In the genomic region with DNA sequence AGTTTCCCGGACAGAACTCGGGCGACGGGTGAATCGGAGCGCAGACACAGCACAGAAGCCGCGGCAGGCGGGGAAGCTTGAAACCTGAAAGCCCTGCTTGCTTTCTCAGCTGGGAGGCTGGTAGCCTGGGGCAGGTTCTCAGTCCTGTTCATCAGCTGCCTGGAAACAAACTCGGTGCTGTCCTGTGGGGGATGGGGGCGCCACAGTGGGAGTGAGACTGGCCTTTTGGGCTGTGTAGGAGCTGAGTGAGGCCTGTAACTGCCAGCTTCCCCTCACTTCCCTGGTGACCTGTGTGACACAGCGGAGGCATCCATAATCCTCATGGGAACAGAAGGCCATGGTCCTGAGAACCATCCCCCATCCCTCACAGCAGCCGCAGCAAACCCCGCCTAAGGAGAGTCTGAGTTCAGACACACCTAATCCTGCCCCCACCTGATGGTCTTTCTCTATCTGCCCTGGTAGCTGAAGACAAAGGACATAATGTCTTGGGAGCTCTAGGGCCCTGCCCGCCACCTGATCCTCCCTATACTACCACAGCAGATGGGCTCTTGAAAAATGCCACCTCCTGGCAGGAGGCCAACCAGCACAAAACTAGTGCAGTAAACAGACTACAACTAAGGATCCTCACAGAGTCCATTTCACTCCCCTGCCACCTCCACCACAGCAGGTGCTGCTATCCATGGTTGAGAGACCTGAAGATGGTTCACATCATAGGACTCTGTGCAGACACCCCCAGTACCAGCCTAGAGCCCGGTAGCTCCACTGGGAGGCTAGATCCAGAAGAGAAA, we compare ENCODE assay signal across 23 cellular contexts. TPM values are rescaled to one million over a fixed set of nuclear protein-coding genes. Genes with fewer than 3 reads are reported as not detected.
A peak's percentile ranks its signal among the peaks of the same experiment; 100 is the strongest.
DNase-seq lines count a peak whose midpoint lies in the region; ATAC-seq and TF ChIP-seq lines count a peak whose summit lies in the region.
"Had no signal": no experiment of that assay in that cellular context is flagged by ENCODE, and none has a peak within 500 bp of the region (broad histone marks: within the 10 kb centered on the region; RNA-seq: fewer than 3 reads in every experiment).

No MANE protein-coding gene starts in this region.

- H3K4me3 ChIP-seq in mucosa of descending colon (no peak overlapping the region), gastrocnemius medialis (no peak overlapping the region)
- H3K4me3 ChIP-seq: esophagus muscularis mucosa, uterus had no signal

- no peak for TF ChIP-seq POLR2A in gastrocnemius medialis (IDR thresholded peaks at IDR 0.05)

- H3K36me3 ChIP-seq in mucosa of descending colon (ENCODE audit: low read depth) (no peaks in the 10 kb centered on the region), gastrocnemius medialis (no peaks in the 10 kb centered on the region)
- H3K36me3 ChIP-seq: esophagus muscularis mucosa, uterus had no signal

- DNase-seq in NCI-H1092 treated with DMSO at 0.1 percent for 48 hours (lab: John Stamatoyannopoulos, UW) (peak; percentile 1), NCI-H1092 (lab: John Stamatoyannopoulos, UW) (no peak), NCI-H146 (lab: John Stamatoyannopoulos, UW) (peak; percentile 64), NCI-H69 (lab: John Stamatoyannopoulos, UW) (peak; percentile 92), mucosa of descending colon (no peak), glutamatergic neuron (no peak), gastrocnemius medialis (no peak), EL (no peak)
- DNase-seq: activated CD8-positive, alpha-beta T cell treated with anti-CD3 and anti-CD28 coated beads, Interleukin-2, amount 10 ng/mL, durations not matched to agents 7 days and 5 days; activated naive CD8-positive, alpha-beta T cell treated with anti-CD3 and anti-CD28 coated beads, Interleukin-2, amount 10 ng/mL, durations not matched to agents 7 days and 5 days; GOT3; head of caudate nucleus; kidney; mesenchymal stem cell; NCI-H774; nephron progenitor cell; stimulated activated CD4-positive, alpha-beta T cell treated with anti-CD3 and anti-CD28 coated beads, Interleukin-12 subunit alpha, Interleukin-12 subunit beta, amount 100 ng/mL, for 4 hours; stimulated activated naive CD4-positive, alpha-beta T cell; uterus had no signal

- H3K4me3 Mint-ChIP-seq in glutamatergic neuron (ENCODE audit: unreplicated experiment) = no peak overlapping the region
- H3K4me3 Mint-ChIP-seq: activated CD8-positive, alpha-beta T cell treated with anti-CD3 and anti-CD28 coated beads, Interleukin-2, amount 10 ng/mL, durations not matched to agents 7 days and 5 days; activated naive CD8-positive, alpha-beta T cell treated with anti-CD3 and anti-CD28 coated beads, Interleukin-2, amount 10 ng/mL, durations not matched to agents 7 days and 5 days; CD14-positive monocyte; nephron progenitor cell had no signal

- ATAC-seq in mucosa of descending colon (peak; percentile 13), gastrocnemius medialis (no peak)
- ATAC-seq: activated CD8-positive, alpha-beta T cell treated with anti-CD3 and anti-CD28 coated beads, Interleukin-2, amount 10 ng/mL, durations not matched to agents 7 days and 5 days had no signal

- TF ChIP-seq CTCF in mucosa of descending colon (IDR thresholded peaks at IDR 0.05) (no peak), glutamatergic neuron (IDR thresholded peaks at IDR 0.05; ENCODE audit: partially characterized antibody, unreplicated experiment) (no peak), gastrocnemius medialis (IDR thresholded peaks at IDR 0.05 in 4 of 5, conservative IDR thresholded peaks at IDR 0.05 in 1 of 5) (no peak)

- intact Hi-C loops in mucosa of descending colon (cut with DNase I, micrococcal nuclease) (no loop called here), gastrocnemius medialis (cut with DNase I; ENCODE audit: low total_unique reads) (no loop called here)

- no peak overlapping the region for H3K27ac Mint-ChIP-seq in glutamatergic neuron (ENCODE audit: unreplicated experiment)
- H3K27ac Mint-ChIP-seq: activated CD8-positive, alpha-beta T cell treated with anti-CD3 and anti-CD28 coated beads, Interleukin-2, amount 10 ng/mL, durations not matched to agents 7 days and 5 days; activated naive CD8-positive, alpha-beta T cell treated with anti-CD3 and anti-CD28 coated beads, Interleukin-2, amount 10 ng/mL, durations not matched to agents 7 days and 5 days; CD14-positive monocyte; nephron progenitor cell had no signal

- H3K27ac ChIP-seq in gastrocnemius medialis = no peak overlapping the region
- H3K27ac ChIP-seq: esophagus muscularis mucosa, RWPE1, uterus, VCaP had no signal

- H3K9me3 Mint-ChIP-seq in glutamatergic neuron (ENCODE audit: unreplicated experiment) = peaks cover 8% of the 10 kb centered on the region

- no peaks in the 10 kb centered on the region for H3K4me1 Mint-ChIP-seq in glutamatergic neuron (ENCODE audit: low read depth, unreplicated experiment)
- H3K4me1 Mint-ChIP-seq: activated naive CD8-positive, alpha-beta T cell treated with anti-CD3 and anti-CD28 coated beads, Interleukin-2, amount 10 ng/mL, durations not matched to agents 7 days and 5 days; CD14-positive monocyte had no signal

- peaks cover 10% of the 10 kb centered on the region for H3K36me3 Mint-ChIP-seq in glutamatergic neuron (ENCODE audit: unreplicated experiment)
- H3K36me3 Mint-ChIP-seq: CD14-positive monocyte had no signal

- in situ Hi-C loops in gastrocnemius medialis (cut with MboI; ENCODE audit: low sequenced_read_pairs in 4 of 4) = loop anchor here (25.0 kb wide), 1 partner anchor 429 kb away; no protein-coding TSS in a partner anchor

- H3K4me1 ChIP-seq in mucosa of descending colon (ENCODE audit: low read depth) = no peaks in the 10 kb centered on the region
- no peaks in the 10 kb centered on the region for H3K4me1 ChIP-seq in gastrocnemius medialis
- H3K4me1 ChIP-seq: esophagus muscularis mucosa, uterus had no signal

- H3K27me3 Mint-ChIP-seq in glutamatergic neuron (ENCODE audit: unreplicated experiment) = peaks cover 2% of the 10 kb centered on the region

- no peaks in the 10 kb centered on the region for H3K27me3 ChIP-seq in gastrocnemius medialis
- H3K27me3 ChIP-seq: esophagus muscularis mucosa, uterus had no signal

- H3K9me3 ChIP-seq in mucosa of descending colon = no peaks in the 10 kb centered on the region
- no peaks in the 10 kb centered on the region for H3K9me3 ChIP-seq in gastrocnemius medialis
- H3K9me3 ChIP-seq: esophagus muscularis mucosa had no signal

RNA-seq across cellular contexts. Expression of a gene that starts 52.7 kb away (rescaled TPM):
- total RNA-seq in mucosa of descending colon (10 to 100 TPM; 36.8 to 41.0 (median 37.4) TPM), glutamatergic neuron (ENCODE audit: unreplicated experiment) (0.29 TPM), gastrocnemius medialis (10 to 100 TPM in 1 of 4 donors, 1 to 10 TPM in 3; 3.9 to 11.1 (median 6.5) TPM)

Comparison
In these comparisons a context has a peak if more than half of its experiments do, and no peak if none do; other contexts are left out.
1. DNase-seq: peak in NCI-H1092 treated with DMSO at 0.1 percent for 48 hours (single experiment), NCI-H146 (single experiment) and NCI-H69 (single experiment); none in NCI-H1092 (single experiment), mucosa of descending colon (0 of 3), glutamatergic neuron (single experiment), gastrocnemius medialis (0 of 2) and EL (single experiment).